Comparison of ENCODE assay signal across 16 cellular contexts in the genomic region with DNA sequence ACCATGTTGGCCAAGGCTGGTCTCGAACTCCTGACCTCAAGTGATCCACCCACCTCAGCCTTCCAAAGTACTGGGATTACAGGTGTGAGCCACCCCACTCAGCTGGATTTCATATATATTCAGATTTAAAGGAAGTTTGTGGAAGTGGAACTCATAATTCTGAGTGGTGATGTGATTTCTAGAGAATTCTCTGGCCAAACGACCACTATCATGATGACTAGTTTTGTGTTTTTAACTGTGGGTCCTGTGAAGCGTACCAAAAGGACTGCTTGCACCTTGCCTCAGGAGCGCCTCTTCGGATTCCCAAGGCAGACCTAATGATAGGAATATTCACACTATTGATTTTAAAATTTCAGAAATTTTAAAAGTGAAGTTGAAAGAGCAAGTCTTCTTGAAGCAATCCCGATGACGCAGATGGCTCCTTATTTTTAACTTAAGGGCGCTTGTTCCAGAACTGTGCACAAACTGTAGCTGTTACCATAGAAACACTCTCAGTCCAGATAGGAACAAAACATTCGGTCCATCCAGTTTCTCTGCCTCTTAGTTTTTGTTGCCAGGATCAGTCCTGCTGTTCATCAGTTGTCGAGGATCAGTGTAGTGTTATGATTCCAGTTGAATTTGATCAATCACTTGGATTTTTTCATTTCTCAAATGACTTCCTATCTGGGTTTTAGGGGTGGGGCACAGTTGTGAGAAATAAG. TPM values are rescaled to one million over a fixed set of nuclear protein-coding genes. Genes with fewer than 3 reads are reported as not detected.
DNase-seq lines count a peak whose midpoint lies in the region; ATAC-seq, FAIRE-seq and TF ChIP-seq lines count a peak whose summit lies in the region.
"Had no signal": no experiment of that assay in that cellular context is flagged by ENCODE, and none has a peak within 500 bp of the region (broad histone marks: within the 10 kb centered on the region; RNA-seq: fewer than 3 reads in every experiment).

No MANE protein-coding gene starts in this region.

- H3K27ac ChIP-seq in DND-41 (ENCODE audit: low read length) (peak overlapping the region; percentile 97; the same call in 1 of the 2 replicates), K562 (ENCODE audit: extremely low read depth, low read depth, low read length) (no peak overlapping the region), skeletal muscle tissue (ENCODE audit: low read depth, low read length) (peak overlapping the region; percentile 47)
- H3K27ac ChIP-seq: cardiac muscle cell, SJCRH30 had no signal

- POLR2A ChIA-PET in K562 (lab: Yijun Ruan, JAX), result no interaction called here

- H3K36me3 ChIP-seq in DND-41 (ENCODE audit: insufficient read depth, low read length) (peaks cover 19% of the 10 kb centered on the region), K562 (ENCODE audit: control insufficient read depth, insufficient read depth, low read length) (no peaks in the 10 kb centered on the region), skeletal muscle tissue (ENCODE audit: control insufficient read depth in 3 of 3, insufficient read depth in 3 of 3, low read length in 3 of 3) (peaks cover 3 to 5% (median 5%) of the 10 kb centered on the region in 3 donors)
- H3K36me3 ChIP-seq: BE2C, cardiac muscle cell, SJCRH30 had no signal

- no peak for DNase-seq in DND-41
- DNase-seq in K562 (ENCODE audit: extremely low read depth in 1 of 4, low spot score in 3 of 4), result no peak
- DNase-seq in left ventricle myocardium superior, result no peak
- no peak for DNase-seq in GM19240 (ENCODE audit: insufficient read length, low spot score)
- no peak for DNase-seq in NCI-H146 treated with DMSO at 0.1 percent for 48 hours (lab: John Stamatoyannopoulos, UW; ENCODE audit: unreplicated experiment)
- DNase-seq in NCI-H2107 (lab: John Stamatoyannopoulos, UW), result no peak
- DNase-seq: BE2C, GDM1, immature natural killer cell, NCI-H1092, NCI-H524, SJCRH30 had no signal

- in situ Hi-C loops in K562 (cut with MboI), result loop anchor here (25.0 kb wide), 1 partner anchor 218 kb away; no protein-coding TSS in a partner anchor

- H3K9ac ChIP-seq in DND-41 (ENCODE audit: low read depth, low read length) (no peak overlapping the region), K562 (ENCODE audit: insufficient read depth in 1 of 2, low read depth in 2 of 2, low read length in 2 of 2) (no peak overlapping the region), skeletal muscle tissue (ENCODE audit: low read depth in 1 of 3, low read length in 3 of 3) (no peak overlapping the region)

- TF ChIP-seq RAD21 in K562 (CRISPR knock-in tag; conservative IDR thresholded peaks at IDR 0.05 in 1 of 2, IDR thresholded peaks at IDR 0.05 in 1 of 2), result no peak

- peaks cover 34% of the 10 kb centered on the region for H3K4me1 ChIP-seq in DND-41 (ENCODE audit: insufficient read depth, low read length)
- H3K4me1 ChIP-seq in K562 (replicated peaks in 1 of 2; ENCODE audit: control insufficient read depth in 2 of 2, insufficient read depth in 2 of 2, low read length in 2 of 2), result peaks cover 0 to 6% of the 10 kb centered on the region in 2 experiments; a peak in 2 of 5 replicates
- H3K4me1 ChIP-seq in skeletal muscle tissue (ENCODE audit: control insufficient read depth in 3 of 3, insufficient read depth in 3 of 3, low read length in 3 of 3), result peaks cover 2 to 10% (median 5%) of the 10 kb centered on the region in 3 donors
- H3K4me1 ChIP-seq: BE2C, SJCRH30 had no signal

- FAIRE-seq in K562 (lab: Jason Lieb, UNC), result no peak

- no peak for TF ChIP-seq EP300 in K562 (IDR thresholded peaks at IDR 0.05; ENCODE audit: low read length)

- CTCF ChIA-PET in K562 (lab: Yijun Ruan, JAX; ENCODE audit: low intra/inter-chr PET ratio), result no interaction called here

- no peak for ATAC-seq in DND-41 (ENCODE audit: insufficient read depth, low read depth)
- ATAC-seq in K562, result no peak
- peak; percentile 73 for ATAC-seq in left ventricle myocardium superior
- no peak for ATAC-seq in HG03196 (IDR thresholded peaks at IDR 0.05; ENCODE audit: unreplicated experiment)
- ATAC-seq: WTC11 had no signal

- H2AFZ ChIP-seq in DND-41 (ENCODE audit: low read depth, low read length) (no peak overlapping the region), K562 (ENCODE audit: low read depth, low read length) (no peak overlapping the region)

- H3K9me3 ChIP-seq in DND-41 (ENCODE audit: insufficient read depth, low read length, severe bottlenecking) (no peaks in the 10 kb centered on the region), K562 (replicated peaks; ENCODE audit: control insufficient read depth, insufficient read depth, low read depth, low read length) (no peaks in the 10 kb centered on the region), skeletal muscle tissue (ENCODE audit: control insufficient read depth in 3 of 3, low read length in 3 of 3) (no peaks in the 10 kb centered on the region)
- H3K9me3 ChIP-seq: BE2C, SJCRH30 had no signal

- H3K9me1 ChIP-seq in K562 (ENCODE audit: control insufficient read depth, insufficient read depth, low read length), result no peaks in the 10 kb centered on the region

- TF ChIP-seq CTCF in DND-41 (IDR thresholded peaks at IDR 0.05; ENCODE audit: borderline replicate concordance, extremely low read depth, low read length, poor library complexity, severe bottlenecking) (no peak), K562 (IDR thresholded peaks at IDR 0.05 in 2 of 3, conservative IDR thresholded peaks at IDR 0.05 in 1 of 3; ENCODE audit: insufficient read depth in 2 of 3, low read depth in 1 of 3, low read length in 3 of 3) (no peak)

- H4K20me1 ChIP-seq in DND-41 (ENCODE audit: insufficient read depth, low read length) (no peaks in the 10 kb centered on the region), K562 (replicated peaks; ENCODE audit: control insufficient read depth, insufficient read depth, low read length) (no peaks in the 10 kb centered on the region)

- H3K4me2 ChIP-seq in DND-41 (ENCODE audit: insufficient read depth, low read length) (no peak overlapping the region), K562 (ENCODE audit: insufficient read depth, low read length) (no peak overlapping the region)

- H3K27me3 ChIP-seq in DND-41 (ENCODE audit: insufficient read depth, low read length, poor library complexity) (no peaks in the 10 kb centered on the region), K562 (ENCODE audit: control insufficient read depth in 2 of 2, insufficient read depth in 2 of 2, low read length in 2 of 2) (peaks cover 0 to 28% of the 10 kb centered on the region in 2 experiments; a peak in 4 of 5 replicates), skeletal muscle tissue (ENCODE audit: control insufficient read depth in 3 of 3, insufficient read depth in 3 of 3, low read length in 3 of 3) (no peaks in the 10 kb centered on the region)
- H3K27me3 ChIP-seq: BE2C, cardiac muscle cell, SJCRH30 had no signal

- no peaks in the 10 kb centered on the region for H3K79me2 ChIP-seq in DND-41 (ENCODE audit: insufficient read depth, low read length)
- no peaks in the 10 kb centered on the region for H3K79me2 ChIP-seq in K562 (ENCODE audit: control insufficient read depth, insufficient read depth, low read length)

- no peak for TF ChIP-seq POLR2A in K562 (conservative IDR thresholded peaks at IDR 0.05)

- intact Hi-C loops in K562 (cut with micrococcal nuclease), result no loop called here
- intact Hi-C loops in left ventricle myocardium superior (cut with micrococcal nuclease), result no loop called here

- H3K4me3 ChIP-seq in DND-41 (ENCODE audit: low read depth in 1 of 2, low read length in 2 of 2) (no peak overlapping the region), K562 (no peak overlapping the region), skeletal muscle tissue (ENCODE audit: low read length in 3 of 3) (no peak overlapping the region)
- H3K4me3 ChIP-seq: cardiac muscle cell, SJCRH30 had no signal

- 0% methylated on average over 10 of the region's 10 CpGs for WGBS in K562 (ENCODE audit: insufficient coverage, low coverage, missing lambda C conversion rate)

- no TSS peak for BruUV-seq in K562 (replicated peaks; lab: Mats Ljungman, UMichigan)

TF ChIP-seq in K562, 482 proteins besides CTCF, POLR2A, EP300 and RAD21:
- TF ChIP-seq RFX1 (IDR thresholded peaks at IDR 0.05), result peak; percentile 42
- TF ChIP-seq, protein P1, sequence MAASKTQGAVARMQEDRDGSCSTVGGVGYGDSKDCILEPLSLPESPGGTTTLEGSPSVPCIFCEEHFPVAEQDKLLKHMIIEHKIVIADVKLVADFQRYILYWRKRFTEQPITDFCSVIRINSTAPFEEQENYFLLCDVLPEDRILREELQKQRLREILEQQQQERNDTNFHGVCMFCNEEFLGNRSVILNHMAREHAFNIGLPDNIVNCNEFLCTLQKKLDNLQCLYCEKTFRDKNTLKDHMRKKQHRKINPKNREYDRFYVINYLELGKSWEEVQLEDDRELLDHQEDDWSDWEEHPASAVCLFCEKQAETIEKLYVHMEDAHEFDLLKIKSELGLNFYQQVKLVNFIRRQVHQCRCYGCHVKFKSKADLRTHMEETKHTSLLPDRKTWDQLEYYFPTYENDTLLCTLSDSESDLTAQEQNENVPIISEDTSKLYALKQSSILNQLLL (CRISPR knock-in tag; IDR thresholded peaks at IDR 0.05; ENCODE audit: borderline replicate concordance), result no peak

RNA-seq across cellular contexts. Expression of a gene that starts 51.7 kb away (rescaled TPM):
- 0.28 TPM in 1 of 2 replicates, not detected in the other for total RNA-seq in K562 (2011; cell fraction: chromatin; rRNA removed; ENCODE audit: low replicate concordance)
- total RNA-seq in K562 (2011; cell fraction: nucleolus; rRNA removed), result 0.26 and 0.83 TPM in 2 replicates
- 0.23 and 0.37 TPM in 2 replicates for total RNA-seq in K562 (2011; cell fraction: nucleoplasm; rRNA removed)
- total RNA-seq in K562 (2014; rRNA removed) (0.05 and 0.12 TPM in 2 replicates), K562 (2014; rRNA removed; fragmentation: Illumina TruSeq; extraction: Trizol) (0.06 and 0.11 TPM in 2 replicates), K562 (2015; rRNA removed; fragmentation: Illumina TruSeq; extraction: Trizol) (0.04 and 0.11 TPM in 2 replicates), K562 (2021) (0.11 TPM in 2 replicates), left ventricle myocardium superior (30.0 TPM), skeletal muscle tissue (15.7 TPM)
- polyA plus RNA-seq in K562 (2011; rRNA removed) (0.01 and 0.08 TPM in 2 replicates), K562 (2014; fragmentation: Illumina TruSeq; extraction: Trizol) (0.09 and 0.11 TPM in 2 replicates), K562 (2014; fragmentation: Nextera tagmentation; extraction: Ambion mirVana) (under 1 TPM; 0.03 to 0.24 TPM), K562 (2014; rRNA removed) (0.08 TPM in 1 of 2 replicates, not detected in the other)
- 0.03 and 0.38 TPM in 2 replicates for polyA plus RNA-seq in K562 (2011; cell fraction: cytosol; rRNA removed)
- 0.03 and 0.13 TPM in 2 replicates for polyA plus RNA-seq in K562 (2011; cell fraction: nucleus; rRNA removed)
- 0.16 and 0.26 TPM in 2 replicates for polyA plus RNA-seq in K562 (2012)
- polyA minus RNA-seq in K562 (2011; rRNA and poly(A)+ RNA removed), result 0.12 and 0.46 TPM in 2 replicates
- 0.10 TPM in 1 of 2 replicates, not detected in the other for polyA minus RNA-seq in K562 (2011; cell fraction: cytosol; rRNA and poly(A)+ RNA removed)
- under 0.01 and 0.11 TPM in 2 replicates for polyA minus RNA-seq in K562 (2011; cell fraction: nucleus; rRNA and poly(A)+ RNA removed)
